Comparison of ENCODE assay signal across 15 cellular contexts in the genomic region with DNA sequence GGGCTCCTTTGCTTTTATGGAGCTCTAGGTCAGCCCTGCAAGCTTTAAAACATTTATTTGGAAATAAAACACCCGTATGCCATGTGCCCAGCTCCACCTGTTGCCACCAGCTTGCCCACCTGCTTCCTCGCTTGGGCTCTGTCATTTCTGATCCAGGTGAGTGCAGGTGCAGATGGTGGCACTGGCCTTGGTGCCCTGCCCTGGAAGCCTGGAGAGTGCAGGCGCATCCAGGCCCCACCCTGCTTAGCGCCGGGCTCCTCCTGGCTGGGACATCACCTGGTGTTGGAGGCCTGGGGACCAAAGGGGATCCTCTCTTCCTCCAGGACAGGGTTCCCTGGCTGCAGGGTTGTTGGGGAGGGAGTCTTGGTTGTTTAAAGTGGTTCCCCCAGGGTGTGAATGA. TPM values are rescaled to one million over a fixed set of nuclear protein-coding genes. Genes with fewer than 3 reads are reported as not detected.
"Had no signal": no experiment of that assay in that cellular context is flagged by ENCODE, and none has a peak within 500 bp of the region (broad histone marks: within the 10 kb centered on the region; RNA-seq: fewer than 3 reads in every experiment).

No MANE protein-coding gene starts in this region.

- H3K27me3 ChIP-seq: ascending aorta, breast epithelium, heart left ventricle had no signal

- H3K36me3 ChIP-seq: ascending aorta, breast epithelium, heart left ventricle, neutrophil had no signal

- DNase-seq: activated CD4-positive, CD25-positive, alpha-beta regulatory T cell treated with anti-CD3 and anti-CD28 coated beads, Interleukin-2, amount 50 U/mL, for 72 hours; activated naive CD4-positive, alpha-beta T cell treated with anti-CD3 and anti-CD28 coated beads for 36 hours; activated naive CD8-positive, alpha-beta T cell treated with anti-CD3 and anti-CD28 coated beads, Interleukin-2, amount 50 U/mL, for 24 hours; dermis blood vessel endothelial cell; effector memory CD8-positive, alpha-beta T cell; foreskin melanocyte had no signal

- H3K4me3 ChIP-seq: ascending aorta, breast epithelium, heart left ventricle had no signal

- H3K9me3 ChIP-seq: ascending aorta, breast epithelium, neutrophil had no signal

- H3K4me1 ChIP-seq: ascending aorta, breast epithelium had no signal

- H3K27ac ChIP-seq: ascending aorta, breast epithelium, epithelial cell of prostate, neutrophil had no signal

- ATAC-seq: activated naive CD8-positive, alpha-beta T cell treated with anti-CD3 and anti-CD28 coated beads, Interleukin-2, amount 50 U/mL, for 24 hours; activated T-helper 17 cell treated with anti-CD3 and anti-CD28 coated beads, Interleukin-2, amount 50 U/mL, for 72 hours; effector memory CD8-positive, alpha-beta T cell; left lobe of liver; naive thymus-derived CD8-positive, alpha-beta T cell had no signal

RNA-seq across cellular contexts. Expression of a gene that starts 35.8 kb away (rescaled TPM):
- total RNA-seq: ascending aorta, dermis blood vessel endothelial cell, fibroblast of lung had no signal
- polyA plus RNA-seq: fibroblast of lung; naive thymus-derived CD8-positive, alpha-beta T cell had no signal
